In the genomic region with DNA sequence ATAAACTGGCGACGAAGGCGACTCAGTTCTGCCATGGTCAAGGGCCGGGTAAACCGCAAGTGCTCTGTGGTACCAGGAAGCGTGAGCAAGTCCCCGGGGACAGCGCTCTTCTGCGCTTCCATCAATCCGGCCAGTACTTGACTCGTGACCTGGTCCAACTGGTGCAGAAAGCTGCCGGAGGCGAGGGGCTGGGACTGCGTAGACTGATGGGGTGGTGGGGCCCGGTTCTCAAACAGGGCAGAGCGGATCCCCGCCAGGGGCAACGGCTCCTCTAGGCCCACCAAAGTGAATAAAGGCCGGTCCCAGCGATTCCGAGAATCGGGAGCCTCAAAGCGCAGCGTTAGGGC, we compare ENCODE assay signal across 1 cellular context.
TF ChIP-seq lines count a peak whose summit lies in the region.

No MANE protein-coding gene starts in this region.

TF ChIP-seq in HEK293, 187 proteins besides CTCF, POLR2A, EP300 and RAD21 (continued from another document):
- TF ChIP-seq, protein P1, sequence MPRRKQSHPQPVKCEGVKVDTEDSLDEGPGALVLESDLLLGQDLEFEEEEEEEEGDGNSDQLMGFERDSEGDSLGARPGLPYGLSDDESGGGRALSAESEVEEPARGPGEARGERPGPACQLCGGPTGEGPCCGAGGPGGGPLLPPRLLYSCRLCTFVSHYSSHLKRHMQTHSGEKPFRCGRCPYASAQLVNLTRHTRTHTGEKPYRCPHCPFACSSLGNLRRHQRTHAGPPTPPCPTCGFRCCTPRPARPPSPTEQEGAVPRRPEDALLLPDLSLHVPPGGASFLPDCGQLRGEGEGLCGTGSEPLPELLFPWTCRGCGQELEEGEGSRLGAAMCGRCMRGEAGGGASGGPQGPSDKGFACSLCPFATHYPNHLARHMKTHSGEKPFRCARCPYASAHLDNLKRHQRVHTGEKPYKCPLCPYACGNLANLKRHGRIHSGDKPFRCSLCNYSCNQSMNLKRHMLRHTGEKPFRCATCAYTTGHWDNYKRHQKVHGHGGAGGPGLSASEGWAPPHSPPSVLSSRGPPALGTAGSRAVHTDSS (tag by site-specific recombination; IDR thresholded peaks at IDR 0.05) = no peak
- no peak for TF ChIP-seq ZNF830 (tag by site-specific recombination; IDR thresholded peaks at IDR 0.05; ENCODE audit: low read depth)
- TF ChIP-seq, protein P2, sequence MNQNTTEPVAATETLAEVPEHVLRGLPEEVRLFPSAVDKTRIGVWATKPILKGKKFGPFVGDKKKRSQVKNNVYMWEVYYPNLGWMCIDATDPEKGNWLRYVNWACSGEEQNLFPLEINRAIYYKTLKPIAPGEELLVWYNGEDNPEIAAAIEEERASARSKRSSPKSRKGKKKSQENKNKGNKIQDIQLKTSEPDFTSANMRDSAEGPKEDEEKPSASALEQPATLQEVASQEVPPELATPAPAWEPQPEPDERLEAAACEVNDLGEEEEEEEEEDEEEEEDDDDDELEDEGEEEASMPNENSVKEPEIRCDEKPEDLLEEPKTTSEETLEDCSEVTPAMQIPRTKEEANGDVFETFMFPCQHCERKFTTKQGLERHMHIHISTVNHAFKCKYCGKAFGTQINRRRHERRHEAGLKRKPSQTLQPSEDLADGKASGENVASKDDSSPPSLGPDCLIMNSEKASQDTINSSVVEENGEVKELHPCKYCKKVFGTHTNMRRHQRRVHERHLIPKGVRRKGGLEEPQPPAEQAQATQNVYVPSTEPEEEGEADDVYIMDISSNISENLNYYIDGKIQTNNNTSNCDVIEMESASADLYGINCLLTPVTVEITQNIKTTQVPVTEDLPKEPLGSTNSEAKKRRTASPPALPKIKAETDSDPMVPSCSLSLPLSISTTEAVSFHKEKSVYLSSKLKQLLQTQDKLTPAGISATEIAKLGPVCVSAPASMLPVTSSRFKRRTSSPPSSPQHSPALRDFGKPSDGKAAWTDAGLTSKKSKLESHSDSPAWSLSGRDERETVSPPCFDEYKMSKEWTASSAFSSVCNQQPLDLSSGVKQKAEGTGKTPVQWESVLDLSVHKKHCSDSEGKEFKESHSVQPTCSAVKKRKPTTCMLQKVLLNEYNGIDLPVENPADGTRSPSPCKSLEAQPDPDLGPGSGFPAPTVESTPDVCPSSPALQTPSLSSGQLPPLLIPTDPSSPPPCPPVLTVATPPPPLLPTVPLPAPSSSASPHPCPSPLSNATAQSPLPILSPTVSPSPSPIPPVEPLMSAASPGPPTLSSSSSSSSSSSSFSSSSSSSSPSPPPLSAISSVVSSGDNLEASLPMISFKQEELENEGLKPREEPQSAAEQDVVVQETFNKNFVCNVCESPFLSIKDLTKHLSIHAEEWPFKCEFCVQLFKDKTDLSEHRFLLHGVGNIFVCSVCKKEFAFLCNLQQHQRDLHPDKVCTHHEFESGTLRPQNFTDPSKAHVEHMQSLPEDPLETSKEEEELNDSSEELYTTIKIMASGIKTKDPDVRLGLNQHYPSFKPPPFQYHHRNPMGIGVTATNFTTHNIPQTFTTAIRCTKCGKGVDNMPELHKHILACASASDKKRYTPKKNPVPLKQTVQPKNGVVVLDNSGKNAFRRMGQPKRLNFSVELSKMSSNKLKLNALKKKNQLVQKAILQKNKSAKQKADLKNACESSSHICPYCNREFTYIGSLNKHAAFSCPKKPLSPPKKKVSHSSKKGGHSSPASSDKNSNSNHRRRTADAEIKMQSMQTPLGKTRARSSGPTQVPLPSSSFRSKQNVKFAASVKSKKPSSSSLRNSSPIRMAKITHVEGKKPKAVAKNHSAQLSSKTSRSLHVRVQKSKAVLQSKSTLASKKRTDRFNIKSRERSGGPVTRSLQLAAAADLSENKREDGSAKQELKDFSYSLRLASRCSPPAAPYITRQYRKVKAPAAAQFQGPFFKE (tag by site-specific recombination; IDR thresholded peaks at IDR 0.05; ENCODE audit: borderline replicate concordance) = no peak
- TF ChIP-seq YY2 (tag by site-specific recombination; IDR thresholded peaks at IDR 0.05) = no peak
- no peak for TF ChIP-seq ZNF155 (tag by site-specific recombination; IDR thresholded peaks at IDR 0.05)
- TF ChIP-seq ZNF600 (tag by site-specific recombination; IDR thresholded peaks at IDR 0.05) = 0 out of 2 replicates have a peak, but pooled peaks have one; percentile 20
- TF ChIP-seq ZFP69B (tag by site-specific recombination; IDR thresholded peaks at IDR 0.05) = peak; percentile 43; the same call in 1 of the 2 replicates
- TF ChIP-seq, protein P3, sequence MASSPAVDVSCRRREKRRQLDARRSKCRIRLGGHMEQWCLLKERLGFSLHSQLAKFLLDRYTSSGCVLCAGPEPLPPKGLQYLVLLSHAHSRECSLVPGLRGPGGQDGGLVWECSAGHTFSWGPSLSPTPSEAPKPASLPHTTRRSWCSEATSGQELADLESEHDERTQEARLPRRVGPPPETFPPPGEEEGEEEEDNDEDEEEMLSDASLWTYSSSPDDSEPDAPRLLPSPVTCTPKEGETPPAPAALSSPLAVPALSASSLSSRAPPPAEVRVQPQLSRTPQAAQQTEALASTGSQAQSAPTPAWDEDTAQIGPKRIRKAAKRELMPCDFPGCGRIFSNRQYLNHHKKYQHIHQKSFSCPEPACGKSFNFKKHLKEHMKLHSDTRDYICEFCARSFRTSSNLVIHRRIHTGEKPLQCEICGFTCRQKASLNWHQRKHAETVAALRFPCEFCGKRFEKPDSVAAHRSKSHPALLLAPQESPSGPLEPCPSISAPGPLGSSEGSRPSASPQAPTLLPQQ (tag by site-specific recombination; IDR thresholded peaks at IDR 0.05) = 0 out of 2 replicates have a peak, but pooled peaks have one; percentile 29
